In the genomic region with DNA sequence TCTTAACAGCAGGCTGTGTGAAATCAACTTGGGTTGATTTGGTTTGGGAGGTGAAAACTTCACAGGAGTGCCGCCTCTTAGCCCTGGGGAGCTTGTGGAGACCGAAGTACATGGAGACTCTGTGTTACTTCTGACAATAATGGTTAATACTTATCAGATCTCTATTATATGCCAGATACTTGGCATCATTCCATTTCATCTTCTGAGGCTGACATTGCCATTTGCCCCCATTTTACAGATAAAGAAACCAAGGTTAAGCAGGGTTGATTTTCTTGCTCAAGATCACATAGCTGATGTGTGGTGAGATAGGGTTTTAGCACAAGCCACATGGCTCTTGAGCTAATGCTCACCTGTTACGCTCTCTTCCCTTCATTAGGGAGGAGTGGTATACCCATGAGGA, we compare ENCODE assay signal across 9 cellular contexts.
"Had no signal": no experiment of that assay in that cellular context is flagged by ENCODE, and none has a peak within 500 bp of the region (broad histone marks: within the 10 kb centered on the region; RNA-seq: fewer than 3 reads in every experiment).

No MANE protein-coding gene starts in this region.

- H3K4me3 Mint-ChIP-seq: HFFc6 had no signal

- H3K36me3 ChIP-seq: HAP-1 had no signal

- ATAC-seq: HCT116, HepG2 had no signal

- H3K4me3 ChIP-seq: GM23248, HAP-1 had no signal

- H3K27ac ChIP-seq: GM23248, HL-60 had no signal

- DNase-seq: GOT3, H7, HFFc6, KBM-7 had no signal

- H3K9me3 ChIP-seq: HAP-1 had no signal

- H3K27ac Mint-ChIP-seq: HFFc6 had no signal
